Comparison of ENCODE assay signal across 16 cellular contexts in the genomic region with DNA sequence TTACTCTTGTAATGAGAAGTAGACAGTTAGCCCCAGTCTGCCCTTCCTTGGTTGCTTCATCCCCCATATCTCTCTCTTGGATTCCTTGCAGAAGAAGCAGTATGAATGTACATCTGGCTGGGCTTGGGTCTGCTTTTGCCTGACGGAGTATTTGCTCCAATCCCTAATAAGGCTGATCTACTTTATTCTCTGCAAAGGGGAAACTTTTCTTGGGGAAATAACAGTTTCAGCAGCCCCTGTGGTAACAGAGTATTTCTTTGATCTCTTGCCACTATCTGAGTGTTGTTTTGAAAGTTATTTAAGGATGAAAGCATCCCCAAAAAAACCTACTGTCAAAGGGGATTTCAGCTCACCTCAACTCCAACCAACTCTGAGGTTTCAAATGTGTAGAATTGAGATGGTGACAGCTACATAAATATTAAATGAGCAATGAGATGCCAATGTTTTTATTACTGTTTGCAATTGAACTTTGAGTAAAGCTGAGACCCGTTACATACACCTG.
DNase-seq lines count a peak whose midpoint lies in the region; ATAC-seq and TF ChIP-seq lines count a peak whose summit lies in the region.
"Had no signal": no experiment of that assay in that cellular context is flagged by ENCODE, and none has a peak within 500 bp of the region (broad histone marks: within the 10 kb centered on the region; RNA-seq: fewer than 3 reads in every experiment).

No MANE protein-coding gene starts in this region.

- H3K4me1 Mint-ChIP-seq in activated CD4-positive, alpha-beta T cell treated with anti-CD3 and anti-CD28 coated beads for 36 hours, result peaks cover 16% of the 10 kb centered on the region
- H3K4me1 Mint-ChIP-seq in naive thymus-derived CD8-positive, alpha-beta T cell, result peaks cover 8 to 16% (median 15%) of the 10 kb centered on the region in 4 donors

- intact Hi-C loops in activated CD4-positive, alpha-beta T cell treated with anti-CD3 and anti-CD28 coated beads for 36 hours (cut with DNase I, micrococcal nuclease), result no loop called here
- intact Hi-C loops in Right ventricle myocardium superior (cut with DNase I), result no loop called here

- POLR2A ChIA-PET in activated CD4-positive, alpha-beta T cell treated with anti-CD3 and anti-CD28 coated beads for 36 hours (lab: Charles Lee), result no interaction called here
- POLR2A ChIA-PET in naive thymus-derived CD8-positive, alpha-beta T cell (lab: Charles Lee), result no interaction called here

- no peak overlapping the region for H3K27ac Mint-ChIP-seq in activated CD4-positive, alpha-beta T cell treated with anti-CD3 and anti-CD28 coated beads for 36 hours
- H3K27ac Mint-ChIP-seq in naive thymus-derived CD8-positive, alpha-beta T cell, result no peak overlapping the region
- H3K27ac Mint-ChIP-seq: HFFc6 had no signal

- peaks cover 4% of the 10 kb centered on the region for H3K27me3 Mint-ChIP-seq in activated CD4-positive, alpha-beta T cell treated with anti-CD3 and anti-CD28 coated beads for 36 hours
- peaks cover 0 to 3% (median 3%) of the 10 kb centered on the region in 5 donors for H3K27me3 Mint-ChIP-seq in naive thymus-derived CD8-positive, alpha-beta T cell

- H3K36me3 Mint-ChIP-seq in activated CD4-positive, alpha-beta T cell treated with anti-CD3 and anti-CD28 coated beads for 36 hours (ENCODE audit: low read depth), result no peaks in the 10 kb centered on the region
- no peaks in the 10 kb centered on the region for H3K36me3 Mint-ChIP-seq in naive thymus-derived CD8-positive, alpha-beta T cell

- TF ChIP-seq CTCF in GM10266 (IDR thresholded peaks at IDR 0.05; ENCODE audit: control insufficient read depth, insufficient read depth, low read depth, missing control alignments), result no peak

- no peak overlapping the region for H3K4me3 Mint-ChIP-seq in activated CD4-positive, alpha-beta T cell treated with anti-CD3 and anti-CD28 coated beads for 36 hours
- no peak overlapping the region for H3K4me3 Mint-ChIP-seq in naive thymus-derived CD8-positive, alpha-beta T cell
- H3K4me3 Mint-ChIP-seq: HFFc6 had no signal

- DNase-seq in activated CD4-positive, alpha-beta T cell treated with anti-CD3 and anti-CD28 coated beads for 36 hours, result peak; percentile 5
- no peak for DNase-seq in activated CD4-positive, alpha-beta T cell treated with anti-CD3 and anti-CD28 coated beads for 4 hours
- DNase-seq in GM10266 (ENCODE audit: extremely low spot score) (peak; percentile 7), Right ventricle myocardium superior (no peak), nucleus accumbens (lab: John Stamatoyannopoulos, UW) (no peak), NCI-H146 (lab: John Stamatoyannopoulos, UW) (no peak)
- peak in 1 of 10 donors; percentile 4 for DNase-seq in naive thymus-derived CD8-positive, alpha-beta T cell
- DNase-seq: EL, HFFc6, Karpas-422, NCI-H1105 treated with DMSO at 0.1 percent for 48 hours, NCI-H187 treated with DMSO at 0.1 percent for 48 hours, NCI-H446, PC-3 had no signal

- ATAC-seq in activated CD4-positive, alpha-beta T cell treated with anti-CD3 and anti-CD28 coated beads for 36 hours, result peak; percentile 81
- ATAC-seq in HG03039 (IDR thresholded peaks at IDR 0.05; ENCODE audit: unreplicated experiment) (peak; percentile 49), Right ventricle myocardium superior (ENCODE audit: poor library complexity) (no peak)
- peak; percentile 25 to 32 for ATAC-seq in naive thymus-derived CD8-positive, alpha-beta T cell
- ATAC-seq: HepG2, PC-3 had no signal

- H3K9me3 Mint-ChIP-seq in activated CD4-positive, alpha-beta T cell treated with anti-CD3 and anti-CD28 coated beads for 36 hours (ENCODE audit: low read depth), result no peaks in the 10 kb centered on the region
- H3K9me3 Mint-ChIP-seq in naive thymus-derived CD8-positive, alpha-beta T cell, result no peaks in the 10 kb centered on the region
- H3K9me3 Mint-ChIP-seq: HFFc6 had no signal

- CTCF ChIA-PET in activated CD4-positive, alpha-beta T cell treated with anti-CD3 and anti-CD28 coated beads for 36 hours (lab: Charles Lee), result no interaction called here

Comparison
In these comparisons a context has a peak if more than half of its experiments do, and no peak if none do; other contexts are left out.
1. DNase-seq: peak in activated CD4-positive, alpha-beta T cell treated with anti-CD3 and anti-CD28 coated beads for 36 hours (single experiment) and GM10266 (single experiment); none in activated CD4-positive, alpha-beta T cell treated with anti-CD3 and anti-CD28 coated beads for 4 hours (0 of 2), Right ventricle myocardium superior (single experiment), nucleus accumbens (0 of 56) and NCI-H146 (single experiment).